Comparison of ENCODE assay signal across 2 cellular contexts in genomic region chr13:48671421-48671820, GRCh38. TPM values are rescaled to one million over a fixed set of nuclear protein-coding genes. Genes with fewer than 3 reads are reported as not detected.
"Had no signal": no experiment of that assay in that cellular context is flagged by ENCODE, and none has a peak within 500 bp of the region (broad histone marks: within the 10 kb centered on the region; RNA-seq: fewer than 3 reads in every experiment).

No MANE protein-coding gene starts in this region.

RNA-seq across cellular contexts. Expression of gene CYSLTR2, which starts 17.7 kb away (rescaled TPM):
- total RNA-seq: bronchial epithelial cell, chondrocyte had no signal
